ENCODE assay signal across 19 cellular contexts in genomic region chr7:103632972-103633371, GRCh38.
A peak's percentile ranks its signal among the peaks of the same experiment; 100 is the strongest.
DNase-seq lines count a peak whose midpoint lies in the region; ATAC-seq, FAIRE-seq and TF ChIP-seq lines count a peak whose summit lies in the region.
"Had no signal": no experiment of that assay in that cellular context is flagged by ENCODE, and none has a peak within 500 bp of the region (broad histone marks: within the 10 kb centered on the region; RNA-seq: fewer than 3 reads in every experiment).

No MANE protein-coding gene starts in this region.

- peak overlapping the region; percentile 37; the same call in 1 of the 2 replicates for H3K9ac ChIP-seq in PC-3 (ENCODE audit: low read length)
- H3K9ac ChIP-seq in endothelial cell of umbilical vein (replicated peaks; ENCODE audit: extremely low read depth, insufficient read depth, low read length): no peak overlapping the region
- no peak overlapping the region for H3K9ac ChIP-seq in keratinocyte (ENCODE audit: control insufficient read depth, extremely low read depth, insufficient read depth, low read length)
- no peak overlapping the region for H3K9ac ChIP-seq in Karpas-422 (ENCODE audit: low read length)

- BruUV-seq in PC-3 (replicated peaks; lab: Mats Ljungman, UMichigan): no TSS peak
- no TSS peak for BruUV-seq in endothelial cell of umbilical vein (replicated peaks; lab: Mats Ljungman, UMichigan)

- TF ChIP-seq POLR2A in endothelial cell of umbilical vein (IDR thresholded peaks at IDR 0.05; ENCODE audit: low read depth, low read length) (no peak), Peyer's patch (IDR thresholded peaks at IDR 0.05) (no peak)

- H3K27me3 ChIP-seq in PC-3 (ENCODE audit: low read length): no peaks in the 10 kb centered on the region
- no peaks in the 10 kb centered on the region for H3K27me3 ChIP-seq in endothelial cell of umbilical vein (ENCODE audit: control insufficient read depth in 2 of 2, insufficient read depth in 2 of 2, low read length in 2 of 2)
- H3K27me3 ChIP-seq in keratinocyte (ENCODE audit: control insufficient read depth, extremely low read depth, insufficient read depth, low read length): no peaks in the 10 kb centered on the region
- H3K27me3 ChIP-seq in Peyer's patch: no peaks in the 10 kb centered on the region
- no peaks in the 10 kb centered on the region for H3K27me3 ChIP-seq in Karpas-422 (ENCODE audit: low read length)
- H3K27me3 ChIP-seq: stomach, tibial artery had no signal

- DNase-seq in PC-3 (peak; percentile 76), endothelial cell of umbilical vein (ENCODE audit: low read depth, low spot score) (peak; percentile 48), keratinocyte (ENCODE audit: low read depth, low spot score) (peak; percentile 13), NCI-H510A (lab: John Stamatoyannopoulos, UW) (no peak), Peyer's patch (no peak), Karpas-422 (no peak)
- DNase-seq: activated CD4-positive, alpha-beta T cell treated with anti-CD3 and anti-CD28 coated beads for 48 hours; anterior cingulate cortex; cerebellar nuclear complex; effector CD4-positive, alpha-beta T cell; MM.1S; NCI-H2107; NCI-H510A treated with DMSO at 0.1 percent for 48 hours; stimulated activated CD8-positive, alpha-beta memory T cell treated with anti-CD3 and anti-CD28 coated beads, Interleukin-4, amount 100 ng/mL, for 48 hours; stomach; tibial artery had no signal

- H3K4me2 ChIP-seq in PC-3 (ENCODE audit: low read length) (peak overlapping the region; percentile 50), endothelial cell of umbilical vein (ENCODE audit: insufficient read depth, low read length) (peak overlapping the region; percentile 55), keratinocyte (ENCODE audit: control insufficient read depth, extremely low read depth, insufficient read depth, low read depth, low read length) (peak overlapping the region; percentile 22), Karpas-422 (ENCODE audit: low read depth, low read length, poor library complexity, severe bottlenecking) (no peak overlapping the region)

- H3K9me2 ChIP-seq in PC-3 (replicated peaks; ENCODE audit: low read length) (no peaks in the 10 kb centered on the region), Karpas-422 (replicated peaks; ENCODE audit: insufficient read depth, low read length) (no peaks in the 10 kb centered on the region)

- no peak overlapping the region for H3K4me3 ChIP-seq in PC-3 (ENCODE audit: low read length)
- no peak overlapping the region for H3K4me3 ChIP-seq in endothelial cell of umbilical vein (replicated peaks in 1 of 3; ENCODE audit: insufficient read depth in 1 of 3, low read depth in 1 of 3, low read length in 3 of 3)
- peak overlapping the region in 1 of 3 experiments; percentile 18 for H3K4me3 ChIP-seq in keratinocyte (ENCODE audit: control insufficient read depth in 2 of 3, extremely low read depth in 1 of 3, insufficient read depth in 2 of 3, low read depth in 1 of 3, low read length in 3 of 3)
- H3K4me3 ChIP-seq in Peyer's patch: no peak overlapping the region
- no peak overlapping the region for H3K4me3 ChIP-seq in Karpas-422 (ENCODE audit: low read length)
- H3K4me3 ChIP-seq: stomach, tibial artery had no signal

- FAIRE-seq in G401.6 (lab: Jason Lieb, UNC): peak; percentile 27
- no peak for FAIRE-seq in endothelial cell of umbilical vein (lab: Jason Lieb, UNC)
- no peak for FAIRE-seq in keratinocyte (lab: Jason Lieb, UNC)

- no peaks in the 10 kb centered on the region for H3K79me2 ChIP-seq in PC-3 (ENCODE audit: low read length)
- no peaks in the 10 kb centered on the region for H3K79me2 ChIP-seq in endothelial cell of umbilical vein (ENCODE audit: control insufficient read depth, insufficient read depth, low read length)
- H3K79me2 ChIP-seq in keratinocyte (ENCODE audit: control insufficient read depth, insufficient read depth, low read length): no peaks in the 10 kb centered on the region
- H3K79me2 ChIP-seq in Karpas-422 (ENCODE audit: low read length): no peaks in the 10 kb centered on the region

- peak overlapping the region; percentile 71 for H3K27ac ChIP-seq in PC-3 (ENCODE audit: low read length)
- peak overlapping the region; percentile 5 for H3K27ac ChIP-seq in endothelial cell of umbilical vein (ENCODE audit: insufficient read depth, low read depth, low read length)
- no peak overlapping the region for H3K27ac ChIP-seq in keratinocyte (ENCODE audit: control insufficient read depth, insufficient read depth, low read length)
- H3K27ac ChIP-seq in Peyer's patch: no peak overlapping the region
- H3K27ac ChIP-seq in Karpas-422 (ENCODE audit: low read length): no peak overlapping the region
- H3K27ac ChIP-seq: stomach, tibial artery, VCaP had no signal

- H2AFZ ChIP-seq in PC-3 (ENCODE audit: low read length) (no peak overlapping the region), endothelial cell of umbilical vein (ENCODE audit: low read depth, low read length) (no peak overlapping the region), keratinocyte (ENCODE audit: control insufficient read depth, low read length) (no peak overlapping the region), Karpas-422 (ENCODE audit: low read length) (no peak overlapping the region)

- CTCF ChIA-PET in PC-3 (lab: Charles Lee) (interaction anchor here (0.6 kb wide), 1 partner anchor 39 kb away, joined by 3 read pairs; no protein-coding TSS in a partner anchor), endothelial cell of umbilical vein (lab: Charles Lee) (interaction anchor here (0.8 to 2.2 kb wide), 3 partner anchors 10 to 40 kb away, joined by 3 to 6 read pairs (median 3); no protein-coding TSS in a partner anchor)

- TF ChIP-seq CTCF in PC-3 (conservative IDR thresholded peaks at IDR 0.05; ENCODE audit: low read depth, low read length) (no peak), endothelial cell of umbilical vein (IDR thresholded peaks at IDR 0.05; ENCODE audit: extremely low read depth in 1 of 2, insufficient read depth in 1 of 2, low read depth in 1 of 2, low read length in 2 of 2) (no peak), keratinocyte (optimal IDR thresholded peaks at IDR 0.05 in 1 of 3, IDR thresholded peaks at IDR 0.05 in 1 of 3, conservative IDR thresholded peaks at IDR 0.05 in 1 of 3; ENCODE audit: extremely low read depth in 1 of 3, insufficient read depth in 2 of 3, low read length in 3 of 3) (no peak), Peyer's patch (IDR thresholded peaks at IDR 0.05) (no peak)

- no peaks in the 10 kb centered on the region for H3F3A ChIP-seq in PC-3 (ENCODE audit: low read length, unreplicated experiment)

- intact Hi-C loops in PC-3 (cut with micrococcal nuclease): loop anchor here (2.0 kb wide), 2 partner anchors 40 to 186 kb away; partner anchors contain the start of gene SLC26A5
- intact Hi-C loops in endothelial cell of umbilical vein (cut with micrococcal nuclease): no loop called here

- H3K36me3 ChIP-seq in PC-3 (ENCODE audit: low read depth, low read length): 0 out of 2 replicates have a peak, but pooled peaks cover 3% of the 10 kb centered on the region
- H3K36me3 ChIP-seq in endothelial cell of umbilical vein (ENCODE audit: control insufficient read depth in 2 of 2, extremely low read depth in 1 of 2, insufficient read depth in 2 of 2, low read length in 2 of 2): no peaks in the 10 kb centered on the region
- no peaks in the 10 kb centered on the region for H3K36me3 ChIP-seq in keratinocyte (ENCODE audit: control insufficient read depth in 2 of 2, extremely low read depth in 1 of 2, insufficient read depth in 2 of 2, low read length in 2 of 2)
- no peaks in the 10 kb centered on the region for H3K36me3 ChIP-seq in Peyer's patch
- H3K36me3 ChIP-seq in Karpas-422 (ENCODE audit: insufficient read depth, low read length): no peaks in the 10 kb centered on the region
- H3K36me3 ChIP-seq: stomach, tibial artery had no signal

- dilution Hi-C loops in endothelial cell of umbilical vein (cut with MboI; ENCODE audit: extremely low pct_ligation_motif_present, low sequenced_read_pairs) (no loop called here), keratinocyte (cut with MboI; ENCODE audit: extremely low pct_ligation_motif_present, low sequenced_read_pairs) (no loop called here)

- H3K9me3 ChIP-seq in PC-3 (ENCODE audit: low read length) (no peaks in the 10 kb centered on the region), endothelial cell of umbilical vein (replicated peaks; ENCODE audit: control insufficient read depth, insufficient read depth, low read length) (no peaks in the 10 kb centered on the region), keratinocyte (ENCODE audit: control insufficient read depth, low read depth, low read length) (no peaks in the 10 kb centered on the region), Peyer's patch (no peaks in the 10 kb centered on the region), Karpas-422 (ENCODE audit: low read length) (no peaks in the 10 kb centered on the region)
- H3K9me3 ChIP-seq: stomach, tibial artery had no signal

- POLR2A ChIA-PET in PC-3 (lab: Charles Lee; ENCODE audit: unreplicated experiment) (interaction anchor here (0.7 kb wide), 1 partner anchor 165 kb away, joined by 4 read pairs; no protein-coding TSS in a partner anchor), endothelial cell of umbilical vein (lab: Charles Lee) (interaction anchor here (0.5 kb wide), 1 partner anchor 547 kb away, joined by 3 read pairs; no protein-coding TSS in a partner anchor)

- peaks cover 51% of the 10 kb centered on the region for H3K4me1 ChIP-seq in PC-3 (ENCODE audit: insufficient read depth, low read length)
- peaks cover 20% of the 10 kb centered on the region for H3K4me1 ChIP-seq in endothelial cell of umbilical vein (ENCODE audit: control insufficient read depth, extremely low read depth, insufficient read depth, low read length)
- peaks cover 25% of the 10 kb centered on the region for H3K4me1 ChIP-seq in keratinocyte (ENCODE audit: control insufficient read depth, extremely low read depth, insufficient read depth, low read length)
- H3K4me1 ChIP-seq in Peyer's patch: no peaks in the 10 kb centered on the region
- no peaks in the 10 kb centered on the region for H3K4me1 ChIP-seq in Karpas-422 (ENCODE audit: low read length)
- H3K4me1 ChIP-seq: stomach, tibial artery had no signal

- H3K9me1 ChIP-seq in endothelial cell of umbilical vein (replicated peaks; ENCODE audit: control insufficient read depth, extremely low read depth, insufficient read depth, low read length): no peaks in the 10 kb centered on the region
- H3K9me1 ChIP-seq in keratinocyte (ENCODE audit: control insufficient read depth, extremely low read depth, insufficient read depth, low read length): no peaks in the 10 kb centered on the region

- ATAC-seq in PC-3: peak; percentile 26
- no peak for ATAC-seq in GM18502 (IDR thresholded peaks at IDR 0.05; ENCODE audit: poor library complexity, unreplicated experiment)

- H4K20me1 ChIP-seq in PC-3 (ENCODE audit: low read length) (no peaks in the 10 kb centered on the region), endothelial cell of umbilical vein (replicated peaks; ENCODE audit: control insufficient read depth, extremely low read depth, insufficient read depth, low read length) (no peaks in the 10 kb centered on the region), keratinocyte (ENCODE audit: control insufficient read depth, extremely low read depth, insufficient read depth, low read length) (no peaks in the 10 kb centered on the region), Karpas-422 (ENCODE audit: insufficient read depth, low read depth, low read length) (no peaks in the 10 kb centered on the region)

TF ChIP-seq in endothelial cell of umbilical vein, 7 proteins besides CTCF, POLR2A, EP300 and RAD21 (continues in another document):
- no peak for TF ChIP-seq POLR2AphosphoS5 (IDR thresholded peaks at IDR 0.05; ENCODE audit: insufficient read depth, low read depth, low read length)

Comparison
In these comparisons a context has a peak if more than half of its experiments do, and no peak if none do; other contexts are left out.
1. DNase-seq: peak in PC-3 (single experiment), endothelial cell of umbilical vein (single experiment) and keratinocyte (single experiment); none in NCI-H510A (single experiment), Peyer's patch (0 of 3) and Karpas-422 (single experiment).
2. H3K27ac ChIP-seq: peak in PC-3 (single experiment) and endothelial cell of umbilical vein (single experiment); none in keratinocyte (single experiment), Peyer's patch (0 of 4) and Karpas-422 (single experiment).